Comparison of ENCODE assay signal across 10 cellular contexts in genomic region chr16:20906225-20906870, GRCh38. TPM values are rescaled to one million over a fixed set of nuclear protein-coding genes. Genes with fewer than 3 reads are reported as not detected.
DNase-seq lines count a peak whose midpoint lies in the region; TF ChIP-seq lines count a peak whose summit lies in the region.
"Had no signal": no experiment of that assay in that cellular context is flagged by ENCODE, and none has a peak within 500 bp of the region (broad histone marks: within the 10 kb centered on the region; RNA-seq: fewer than 3 reads in every experiment).

No MANE protein-coding gene starts in this region.

- peak overlapping the region; percentile 16 for H3K4me3 Mint-ChIP-seq in osteocyte (ENCODE audit: unreplicated experiment)

- in situ Hi-C loops in GM13977 (cut with MboI; ENCODE audit: low pct_unique_long_range_greater_than_20kb, low sequenced_read_pairs, unreplicated experiment) = no loop called here

- peaks cover 86% of the 10 kb centered on the region for H3K4me1 Mint-ChIP-seq in osteocyte (ENCODE audit: unreplicated experiment)

- no peaks in the 10 kb centered on the region for H3K27me3 Mint-ChIP-seq in osteocyte (ENCODE audit: unreplicated experiment)

- DNase-seq in AG09309 (ENCODE audit: low read depth) (peak; percentile 78), SJSA1 (ENCODE audit: low read depth in 1 of 2, low spot score in 2 of 2) (peak; percentile 63 to 90), fibroblast of the aortic adventitia (ENCODE audit: low read depth) (peak; percentile 97), osteocyte (ENCODE audit: extremely low spot score, unreplicated experiment) (no peak), activated T-cell treated with anti-CD3 and anti-CD28 coated beads for 4 hours (no peak), GM13977 (ENCODE audit: low spot score) (no peak), HuH-7.5 (ENCODE audit: low spot score) (no peak)
- DNase-seq in activated CD4-positive, alpha-beta T cell treated with anti-CD3 and anti-CD28 coated beads for 1 hour = no peak
- DNase-seq: activated CD4-positive, alpha-beta T cell treated with anti-CD3 and anti-CD28 coated beads, Interleukin-2, amount 50 U/mL, for 1 hour; NCI-H524 treated with DMSO at 0.1 percent for 48 hours had no signal

- H3K27ac Mint-ChIP-seq in osteocyte (ENCODE audit: unreplicated experiment) = peak overlapping the region; percentile 99

- peaks cover 7% of the 10 kb centered on the region for H3K36me3 ChIP-seq in SJSA1

- no peaks in the 10 kb centered on the region for H3K27me3 ChIP-seq in SJSA1 (replicated peaks)

- peaks cover 75% of the 10 kb centered on the region for H3K4me1 ChIP-seq in SJSA1 (replicated peaks)

- H3K9me3 ChIP-seq in SJSA1 (replicated peaks) = no peaks in the 10 kb centered on the region

- peaks cover 3% of the 10 kb centered on the region for H3K36me3 Mint-ChIP-seq in osteocyte (ENCODE audit: unreplicated experiment)

- TF ChIP-seq CTCF in AG09309 (IDR thresholded peaks at IDR 0.05; ENCODE audit: control insufficient read depth, insufficient read depth, low read depth, low read length, missing control alignments) = no peak
- peak; percentile 3 for TF ChIP-seq CTCF in fibroblast of the aortic adventitia (IDR thresholded peaks at IDR 0.05; ENCODE audit: insufficient read depth, low read length)
- TF ChIP-seq CTCF in osteocyte (IDR thresholded peaks at IDR 0.05) = no peak
- no peak for TF ChIP-seq CTCF in GM13977 (IDR thresholded peaks at IDR 0.05; ENCODE audit: extremely low read depth, insufficient read depth, missing control alignments)

- H3K27ac ChIP-seq in SJSA1 = peak overlapping the region; percentile 91

- no peaks in the 10 kb centered on the region for H3K9me3 Mint-ChIP-seq in osteocyte (ENCODE audit: unreplicated experiment)

- no peak overlapping the region for H3K4me3 ChIP-seq in AG09309 (ENCODE audit: control insufficient read depth, low read depth, low read length)
- H3K4me3 ChIP-seq in SJSA1 = no peak overlapping the region
- H3K4me3 ChIP-seq in fibroblast of the aortic adventitia (ENCODE audit: low read depth, low read length) = no peak overlapping the region

RNA-seq across cellular contexts. Expression of gene LYRM1, which starts 5.8 kb away (rescaled TPM):
- 25.2 and 48.2 TPM in 2 replicates for total RNA-seq in SJSA1 (2014; rRNA removed; shearing (Covaris generic))
- total RNA-seq in fibroblast of the aortic adventitia (ENCODE audit: low replicate concordance) = 31.6 and 49.8 TPM in 2 replicates
- total RNA-seq in osteocyte = 14.9 and 18.1 TPM in 2 replicates

RNA-seq across cellular contexts. Expression of gene DCUN1D3, which starts 6.2 kb away (rescaled TPM):
- total RNA-seq in SJSA1 (2014; rRNA removed; shearing (Covaris generic)) = 14.0 and 17.7 TPM in 2 replicates
- total RNA-seq in fibroblast of the aortic adventitia (ENCODE audit: low replicate concordance) = 21.6 and 30.2 TPM in 2 replicates
- total RNA-seq in osteocyte = 19.3 and 19.6 TPM in 2 replicates

Comparison
In these comparisons a context has a peak if more than half of its experiments do, and no peak if none do; other contexts are left out.
1. DNase-seq: peak in AG09309 (single experiment), SJSA1 (2 of 2) and fibroblast of the aortic adventitia (single experiment); none in osteocyte (single experiment), activated CD4-positive, alpha-beta T cell treated with anti-CD3 and anti-CD28 coated beads for 1 hour (single experiment), activated T-cell treated with anti-CD3 and anti-CD28 coated beads for 4 hours (single experiment), GM13977 (single experiment) and HuH-7.5 (single experiment).